In genomic region chr16:89217388-89218191, GRCh38 we compare ENCODE assay signal across 8 cellular contexts. TPM values are rescaled to one million over a fixed set of nuclear protein-coding genes. Genes with fewer than 3 reads are reported as not detected.
DNase-seq lines count a peak whose midpoint lies in the region; ATAC-seq, FAIRE-seq and TF ChIP-seq lines count a peak whose summit lies in the region.

TSS of gene ZNF778 (plus strand) at chr16:89217703. CDS start at chr16:89221128, 3,425 bp downstream.

- H4K20me1 ChIP-seq in astrocyte (ENCODE audit: insufficient read depth, low read length) (peaks cover 19% of the 10 kb centered on the region), hepatocyte (ENCODE audit: insufficient read depth, poor library complexity, severe bottlenecking) (no peaks in the 10 kb centered on the region)

- H3K4me1 ChIP-seq in astrocyte (ENCODE audit: insufficient read depth, low read length) (peaks cover 13% of the 10 kb centered on the region), hepatocyte (ENCODE audit: insufficient read depth) (peaks cover 3% of the 10 kb centered on the region), aorta (ENCODE audit: control insufficient read depth in 1 of 2, insufficient read depth in 2 of 2, low read length in 2 of 2) (no peaks in the 10 kb centered on the region)

- peaks cover 5% of the 10 kb centered on the region for H3K4me1 Mint-ChIP-seq in astrocyte (ENCODE audit: low read depth, unreplicated experiment)

- TF ChIP-seq CTCF in GM10248 (IDR thresholded peaks at IDR 0.05; ENCODE audit: control extremely low read depth, extremely low read depth, low read depth, missing control alignments) (no peak), NB4 (IDR thresholded peaks at IDR 0.05; ENCODE audit: low read depth, low read length) (no peak), astrocyte (IDR thresholded peaks at IDR 0.05; ENCODE audit: insufficient read depth, low read depth, low read length) (no peak), hepatocyte (IDR thresholded peaks at IDR 0.05; ENCODE audit: poor library complexity) (no peak)

- POLR2A ChIA-PET in GM10248 (lab: Yijun Ruan, JAX), result interaction anchor here (0.9 to 1.3 kb wide), 2 partner anchors 23 to 554 kb away, joined by 4 read pairs; partner anchors contain the start of gene MVD
- POLR2A ChIA-PET in HEK293T (lab: Yijun Ruan, JAX), result interaction anchor here (0.7 to 1.7 kb wide), 9 partner anchors 19 to 480 kb away, joined by 3 to 9 read pairs (median 5); partner anchors contain the start of genes ACSF3 and APRT

- peak; percentile 73 for TF ChIP-seq POLR2A in NB4 (IDR thresholded peaks at IDR 0.05; ENCODE audit: extremely low read depth, insufficient read length)

- H3K36me3 ChIP-seq in astrocyte (ENCODE audit: insufficient read depth, low read length) (peaks cover 13% of the 10 kb centered on the region), hepatocyte (replicated peaks; ENCODE audit: insufficient read depth, low read depth) (no peaks in the 10 kb centered on the region), aorta (ENCODE audit: control insufficient read depth in 1 of 2, insufficient read depth in 2 of 2, low read length in 1 of 2) (peaks cover 0 to 8% of the 10 kb centered on the region in 2 donors)

- H3K4me2 ChIP-seq in astrocyte (ENCODE audit: low read length) (peak within 1 kb of the TSS; percentile 91), hepatocyte (peak within 1 kb of the TSS; percentile 90)

- H3K27me3 ChIP-seq in astrocyte (ENCODE audit: insufficient read depth, low read length), result no peaks in the 10 kb centered on the region
- H3K27me3 ChIP-seq in hepatocyte, result no peaks in the 10 kb centered on the region
- H3K27me3 ChIP-seq in aorta (ENCODE audit: control insufficient read depth in 1 of 2, insufficient read depth in 2 of 2, low read length in 1 of 2), result no peaks in the 10 kb centered on the region

- no peaks in the 10 kb centered on the region for H3K9me3 Mint-ChIP-seq in astrocyte (ENCODE audit: unreplicated experiment)

- peak within 1 kb of the TSS; percentile 91 for H3K4me3 Mint-ChIP-seq in astrocyte (ENCODE audit: unreplicated experiment)

- H3K9ac ChIP-seq in astrocyte (ENCODE audit: low read length), result peak within 1 kb of the TSS; percentile 95

- intact Hi-C loops in aorta (cut with DNase I), result loop anchor here (5.0 to 10.0 kb wide), 5 partner anchors 123 to 483 kb away; partner anchors contain the start of genes ACSF3 (in 1 of the 2) and APRT (in 1 of the 2)

- H3K27ac ChIP-seq in astrocyte (ENCODE audit: low read depth, low read length), result peak within 1 kb of the TSS; percentile 89
- peak within 1 kb of the TSS; percentile 97 for H3K27ac ChIP-seq in hepatocyte
- H3K27ac ChIP-seq in aorta (ENCODE audit: low read depth in 1 of 2, low read length in 2 of 2), result peak within 1 kb of the TSS in 1 of 2 donors; percentile 89

- peak; percentile 97 for ATAC-seq in aorta (ENCODE audit: low FRiP score)

- H3K79me2 ChIP-seq in astrocyte (ENCODE audit: insufficient read depth, low read length), result peaks cover 36% of the 10 kb centered on the region
- peaks cover 21% of the 10 kb centered on the region for H3K79me2 ChIP-seq in hepatocyte

- peak within 1 kb of the TSS; percentile 77 for H3K4me3 ChIP-seq in NB4 (ENCODE audit: low read depth, low read length)
- H3K4me3 ChIP-seq in astrocyte (ENCODE audit: insufficient read depth, low read depth, low read length), result peak within 1 kb of the TSS; percentile 83
- peak within 1 kb of the TSS; percentile 97 for H3K4me3 ChIP-seq in hepatocyte
- H3K4me3 ChIP-seq in aorta (ENCODE audit: low read length in 2 of 2), result peak within 1 kb of the TSS; percentile 62 to 87

- H3K9me2 ChIP-seq in hepatocyte (replicated peaks; ENCODE audit: insufficient read depth), result no peaks in the 10 kb centered on the region

- CTCF ChIA-PET in GM10248 (lab: Yijun Ruan, JAX) (interaction anchor here (0.6 to 3.9 kb wide), 8 partner anchors 10 to 480 kb away, joined by 3 to 18 read pairs (median 3); no protein-coding TSS in a partner anchor), HEK293T (lab: Yijun Ruan, JAX) (interaction anchor here (0.7 kb wide), 1 partner anchor 232 kb away, joined by 3 read pairs; no protein-coding TSS in a partner anchor)

- peaks cover 9% of the 10 kb centered on the region for H3K36me3 Mint-ChIP-seq in astrocyte (ENCODE audit: low read depth, unreplicated experiment)

- no peak for FAIRE-seq in astrocyte (lab: Jason Lieb, UNC)

- peaks cover 3% of the 10 kb centered on the region for H3K27me3 Mint-ChIP-seq in astrocyte (ENCODE audit: low read depth, unreplicated experiment)

- WGBS in hepatocyte (ENCODE audit: low lambda C conversion rate, missing lambda C conversion rate), result under 1% methylated on average over 80 of the region's 91 CpGs
- 0 to 1% methylated on average over 80 to 91 of the region's 91 CpGs for WGBS in aorta, 2 donors

- peak; percentile 94 for DNase-seq in GM10248 (ENCODE audit: extremely low spot score)
- DNase-seq in HEK293T (ENCODE audit: extremely low spot score), result peak; percentile 87
- peak; percentile 91 for DNase-seq in NB4 (ENCODE audit: low read depth)
- peak; percentile 75 for DNase-seq in T-helper 22 cell (ENCODE audit: low read depth)
- DNase-seq in astrocyte (ENCODE audit: low read depth), result peak; percentile 77
- DNase-seq in hepatocyte (ENCODE audit: low spot score), result peak; percentile 95
- peak; percentile 59 for DNase-seq in renal cortical epithelial cell (ENCODE audit: low read depth)
- DNase-seq in aorta, result peak; percentile 89 to 94

- no peaks in the 10 kb centered on the region for H3K9me3 ChIP-seq in astrocyte (ENCODE audit: insufficient read depth, low read depth, low read length)
- no peaks in the 10 kb centered on the region for H3K9me3 ChIP-seq in hepatocyte (ENCODE audit: low read depth)
- no peaks in the 10 kb centered on the region for H3K9me3 ChIP-seq in aorta (ENCODE audit: control insufficient read depth, low read length)

- peak within 1 kb of the TSS; percentile 86 for H3K27ac Mint-ChIP-seq in astrocyte (ENCODE audit: unreplicated experiment)

- peak within 1 kb of the TSS; percentile 98 for H2AFZ ChIP-seq in astrocyte (ENCODE audit: low read depth, low read length)
- peak within 1 kb of the TSS; percentile 70 for H2AFZ ChIP-seq in hepatocyte

TF ChIP-seq in HEK293T, 16 proteins besides CTCF, POLR2A, EP300 and RAD21:
- TF ChIP-seq ELF4 (IDR thresholded peaks at IDR 0.05), result peak; percentile 46; the same call in 1 of the 2 replicates
- TF ChIP-seq SUZ12 (IDR thresholded peaks at IDR 0.05), result no peak

RNA-seq across cellular contexts. Expression of gene ZNF778, which starts in this region (rescaled TPM):
- total RNA-seq in astrocyte, result 12.2 and 15.5 TPM in 2 replicates
- total RNA-seq in hepatocyte, result 2.9 and 6.4 TPM in 2 replicates
- polyA plus RNA-seq in hepatocyte, result 1.3 and 3.6 TPM in 2 replicates
- 19.2 and 28.3 TPM in 2 replicates for total RNA-seq in renal cortical epithelial cell
- 10 to 100 TPM; 12.7 to 14.9 TPM for total RNA-seq in aorta
- 1 to 10 TPM; 2.6 to 3.2 TPM for polyA plus RNA-seq in aorta
